ENCODE assay signal across 9 cellular contexts in genomic region chr5:33440482-33441240, GRCh38.
DNase-seq lines count a peak whose midpoint lies in the region; ATAC-seq and TF ChIP-seq lines count a peak whose summit lies in the region.
"Had no signal": no experiment of that assay in that cellular context is flagged by ENCODE, and none has a peak within 500 bp of the region (broad histone marks: within the 10 kb centered on the region; RNA-seq: fewer than 3 reads in every experiment).

TSS of gene TARS1 (plus strand) at chr5:33440965. CDS start at chr5:33441087, 122 bp downstream.

- DNase-seq in AG10803 (ENCODE audit: low read depth) (peak; percentile 100), NCI-H345 treated with DMSO at 0.1 percent for 48 hours (lab: John Stamatoyannopoulos, UW; ENCODE audit: unreplicated experiment) (peak; percentile 99), iris pigment epithelial cell (ENCODE audit: low read depth) (peak; percentile 100)
- peak; percentile 84 to 89 (median 84) for DNase-seq in activated CD4-positive, CD25-positive, alpha-beta regulatory T cell (lab: John Stamatoyannopoulos, UW)
- DNase-seq in central memory CD8-positive, alpha-beta T cell (ENCODE audit: low spot score in 2 of 2): peak; percentile 82 to 85
- DNase-seq in stimulated activated CD4-positive, alpha-beta T cell treated with anti-CD3 and anti-CD28 coated beads, Interleukin-12 subunit alpha, Interleukin-12 subunit beta, amount 100 ng/mL, for 24 hours (ENCODE audit: low read depth in 2 of 2): peak; percentile 85 to 90

- peaks cover 10% of the 10 kb centered on the region for H3K36me3 Mint-ChIP-seq in central memory CD8-positive, alpha-beta T cell (ENCODE audit: insufficient read depth)

- peaks cover 30% of the 10 kb centered on the region for H3K4me1 Mint-ChIP-seq in central memory CD8-positive, alpha-beta T cell

- TF ChIP-seq CTCF in AG10803 (conservative IDR thresholded peaks at IDR 0.05; ENCODE audit: low read length): no peak

- H3K27ac Mint-ChIP-seq in central memory CD8-positive, alpha-beta T cell (ENCODE audit: low read depth): no peak within 1 kb of the TSS
- H3K27ac Mint-ChIP-seq: activated naive CD8-positive, alpha-beta T cell had no signal

- no peaks in the 10 kb centered on the region for H3K27me3 Mint-ChIP-seq in central memory CD8-positive, alpha-beta T cell
- H3K27me3 Mint-ChIP-seq: activated naive CD8-positive, alpha-beta T cell had no signal

- no peak within 1 kb of the TSS for H3K4me3 Mint-ChIP-seq in central memory CD8-positive, alpha-beta T cell
- H3K4me3 Mint-ChIP-seq: activated naive CD8-positive, alpha-beta T cell had no signal

- ATAC-seq in GM19035 (IDR thresholded peaks at IDR 0.05; ENCODE audit: unreplicated experiment): peak; percentile 92
- ATAC-seq in HG03342 (IDR thresholded peaks at IDR 0.05; ENCODE audit: unreplicated experiment): peak; percentile 92
- peak; percentile 91 for ATAC-seq in central memory CD8-positive, alpha-beta T cell (replicated peaks; ENCODE audit: extremely low read depth, poor library complexity, severe bottlenecking)

- H3K4me3 ChIP-seq in AG10803 (ENCODE audit: low read length): peak within 1 kb of the TSS; percentile 96

- no peaks in the 10 kb centered on the region for H3K9me3 Mint-ChIP-seq in central memory CD8-positive, alpha-beta T cell

Comparison
In these comparisons a context has a peak if more than half of its experiments do, and no peak if none do; other contexts are left out.
1. Peak in every context shown above with its lines: DNase-seq, ATAC-seq and H3K4me3 ChIP-seq.